8 cellular contexts compared by ENCODE assay signal in the genomic region with DNA sequence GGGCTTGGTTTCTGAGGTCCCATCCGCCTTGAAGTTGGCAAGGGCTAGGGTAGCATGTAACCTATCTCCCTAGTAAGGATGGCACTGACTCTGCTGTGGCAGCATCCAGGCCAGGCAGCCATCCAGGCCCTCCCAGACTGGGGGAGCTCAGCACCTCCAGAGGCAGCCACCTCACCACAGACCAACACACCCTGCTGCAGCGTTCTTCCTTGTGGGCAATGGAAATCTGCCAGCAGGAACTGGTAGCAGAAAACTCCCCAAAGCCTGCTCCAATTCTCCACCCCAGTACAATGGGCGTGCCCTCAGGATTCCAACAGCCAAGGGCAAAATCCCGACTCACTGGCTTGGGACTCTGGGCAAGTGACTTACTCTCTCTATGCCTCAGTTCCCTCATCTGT. TPM values are rescaled to one million over a fixed set of nuclear protein-coding genes. Genes with fewer than 3 reads are reported as not detected.
DNase-seq lines count a peak whose midpoint lies in the region; ATAC-seq and TF ChIP-seq lines count a peak whose summit lies in the region.

No MANE protein-coding gene starts in this region.

- peak; percentile 46 for ATAC-seq in Panc1
- ATAC-seq in gastrocnemius medialis = peak in 1 of 2 donors; percentile 25
- no peak for ATAC-seq in GM21447 (IDR thresholded peaks at IDR 0.05; ENCODE audit: unreplicated experiment)

- CTCF ChIA-PET in Panc1 (lab: Charles Lee) = interaction anchor here (0.5 kb wide), 1 partner anchor 35 kb away, joined by 3 read pairs; no protein-coding TSS in a partner anchor

- BruUV-seq in Panc1 (replicated peaks; lab: Mats Ljungman, UMichigan) = no TSS peak

- TF ChIP-seq CTCF in Panc1 (IDR thresholded peaks at IDR 0.05) (no peak), fibroblast of mammary gland (conservative IDR thresholded peaks at IDR 0.05; ENCODE audit: control insufficient read depth, insufficient read depth, low read depth, low read length) (no peak), gastrocnemius medialis (IDR thresholded peaks at IDR 0.05 in 4 of 5, conservative IDR thresholded peaks at IDR 0.05 in 1 of 5) (no peak)

- H3K9me3 ChIP-seq in Panc1 (ENCODE audit: control insufficient read depth, insufficient read depth, low read depth, low read length) (no peaks in the 10 kb centered on the region), gastrocnemius medialis (no peaks in the 10 kb centered on the region)

- POLR2A ChIA-PET in Panc1 (lab: Charles Lee) = no interaction called here

- H3K27me3 ChIP-seq in Panc1 (ENCODE audit: control insufficient read depth, insufficient read depth, low read length) (no peaks in the 10 kb centered on the region), gastrocnemius medialis (no peaks in the 10 kb centered on the region)

- no peak overlapping the region for H3K27ac ChIP-seq in Panc1 (ENCODE audit: low read length)
- peak overlapping the region; percentile 53 to 85 (median 67) for H3K27ac ChIP-seq in gastrocnemius medialis

- intact Hi-C loops in Panc1 (cut with micrococcal nuclease; ENCODE audit: unreplicated experiment) = no loop called here
- intact Hi-C loops in gastrocnemius medialis (cut with DNase I; ENCODE audit: low total_unique reads) = no loop called here

- H3K36me3 ChIP-seq in Panc1 (ENCODE audit: control insufficient read depth, insufficient read depth, low read length) (no peaks in the 10 kb centered on the region), gastrocnemius medialis (no peaks in the 10 kb centered on the region)

- TF ChIP-seq POLR2A in gastrocnemius medialis (IDR thresholded peaks at IDR 0.05) = no peak

- DNase-seq in GM04503 (ENCODE audit: low read depth) (peak; percentile 68), Panc1 (ENCODE audit: low read depth, low spot score) (no peak), fibroblast of mammary gland (ENCODE audit: low read depth) (peak; percentile 65), gastrocnemius medialis (peak in 1 of 2 donors; percentile 56), NCI-H774 (lab: John Stamatoyannopoulos, UW) (no peak), GM19240 (ENCODE audit: insufficient read length, low spot score) (no peak)
- DNase-seq in stimulated activated CD4-positive, alpha-beta T cell treated with anti-CD3 and anti-CD28 coated beads, Interleukin-4, amount 100 ng/mL, for 4 hours = no peak

- H3K4me3 ChIP-seq in Panc1 (ENCODE audit: low read depth in 2 of 2, low read length in 2 of 2) (no peak overlapping the region), fibroblast of mammary gland (ENCODE audit: control insufficient read depth, low read depth, low read length) (no peak overlapping the region), gastrocnemius medialis (no peak overlapping the region)

- H3K4me1 ChIP-seq in Panc1 (ENCODE audit: control insufficient read depth, insufficient read depth, low read length) (peaks cover 12% of the 10 kb centered on the region), gastrocnemius medialis (peaks cover 63 to 64% of the 10 kb centered on the region in 2 donors)

- in situ Hi-C loops in Panc1 (cut with HindIII; ENCODE audit: low pct_unique_long_range_greater_than_20kb, low sequenced_read_pairs) = no loop called here
- in situ Hi-C loops in gastrocnemius medialis (cut with MboI; ENCODE audit: low sequenced_read_pairs in 4 of 4) = no loop called here

RNA-seq across cellular contexts. Expression of gene DLG5, which starts 27.5 kb away (rescaled TPM):
- 85.6 TPM for total RNA-seq in Panc1 (2021; ENCODE audit: unreplicated experiment)
- polyA plus RNA-seq in Panc1 (2012; ENCODE audit: insufficient read length) = 93.6 TPM
- total RNA-seq in gastrocnemius medialis = 10 to 100 TPM; 28.6 to 51.2 (median 40.3) TPM

Comparison
In these comparisons a context has a peak if more than half of its experiments do, and no peak if none do; other contexts are left out.
1. DNase-seq: peak in GM04503 (single experiment) and fibroblast of mammary gland (single experiment); none in Panc1 (single experiment), NCI-H774 (single experiment), GM19240 (single experiment) and stimulated activated CD4-positive, alpha-beta T cell treated with anti-CD3 and anti-CD28 coated beads, Interleukin-4, amount 100 ng/mL, for 4 hours (0 of 2).